In genomic region chr2:107775791-107776190, GRCh38 we compare ENCODE assay signal across 21 cellular contexts. TPM values are rescaled to one million over a fixed set of nuclear protein-coding genes. Genes with fewer than 3 reads are reported as not detected.
DNase-seq lines count a peak whose midpoint lies in the region; TF ChIP-seq lines count a peak whose summit lies in the region.
"Had no signal": no experiment of that assay in that cellular context is flagged by ENCODE, and none has a peak within 500 bp of the region (broad histone marks: within the 10 kb centered on the region; RNA-seq: fewer than 3 reads in every experiment).

No MANE protein-coding gene starts in this region.

- H3K9me3 ChIP-seq in neural cell (ENCODE audit: low read length) (no peaks in the 10 kb centered on the region), stomach (no peaks in the 10 kb centered on the region)
- H3K9me3 ChIP-seq: BLaER1 treated with 17β-estradiol and CSF1 and Interleukin-3, amounts not matched to agents 10 nM and 100 nM; Peyer's patch; SJSA1 had no signal

- DNase-seq in NCI-H1092 treated with DMSO at 0.1 percent for 48 hours (lab: John Stamatoyannopoulos, UW) (peak; percentile 14), NCI-H1092 (lab: John Stamatoyannopoulos, UW) (no peak), DMS79 treated with DMSO at 0.1 percent for 48 hours (lab: John Stamatoyannopoulos, UW) (peak; percentile 53), NCI-H69 (lab: John Stamatoyannopoulos, UW) (peak; percentile 48), glutamatergic neuron (no peak), stomach (no peak)
- DNase-seq: 8988T; CD4-positive, alpha-beta memory T cell; DMS53; H7; IMR-90; NCI-H146; NCI-H2081; NCI-H446 treated with DMSO at 0.1 percent for 48 hours; NCI-H526 treated with DMSO at 0.1 percent for 48 hours; Peyer's patch; T-helper 1 cell had no signal

- peak overlapping the region; percentile 42 for H3K9ac ChIP-seq in neural cell (ENCODE audit: low read length)
- H3K9ac ChIP-seq: BLaER1 treated with 17β-estradiol and CSF1 and Interleukin-3, amounts not matched to agents 10 nM and 100 nM had no signal

- no peak for TF ChIP-seq CTCF in neural cell (IDR thresholded peaks at IDR 0.05; ENCODE audit: poor library complexity, severe bottlenecking)
- TF ChIP-seq CTCF in glutamatergic neuron (IDR thresholded peaks at IDR 0.05; ENCODE audit: partially characterized antibody, unreplicated experiment): no peak
- no peak for TF ChIP-seq CTCF in stomach (IDR thresholded peaks at IDR 0.05)

- H4K20me1 ChIP-seq in neural cell (ENCODE audit: insufficient read depth): no peaks in the 10 kb centered on the region
- H4K20me1 ChIP-seq: BLaER1 treated with 17β-estradiol and CSF1 and Interleukin-3, amounts not matched to agents 10 nM and 100 nM had no signal

- TF ChIP-seq RAD21 in neural cell (conservative IDR thresholded peaks at IDR 0.05): no peak

- no peaks in the 10 kb centered on the region for H3K27me3 ChIP-seq in neural cell (ENCODE audit: insufficient read depth, low read depth, low read length)
- H3K27me3 ChIP-seq in stomach: no peaks in the 10 kb centered on the region
- H3K27me3 ChIP-seq: BLaER1 treated with 17β-estradiol and CSF1 and Interleukin-3, amounts not matched to agents 10 nM and 100 nM; Peyer's patch; SJSA1 had no signal

- H3K4me3 Mint-ChIP-seq in glutamatergic neuron (ENCODE audit: unreplicated experiment): no peak overlapping the region
- H3K4me3 Mint-ChIP-seq: CD4-positive, alpha-beta memory T cell had no signal

- no peaks in the 10 kb centered on the region for H3K27me3 Mint-ChIP-seq in glutamatergic neuron (ENCODE audit: unreplicated experiment)

- no peaks in the 10 kb centered on the region for H3F3A ChIP-seq in neural cell (ENCODE audit: insufficient read depth, low read length, poor library complexity, severe bottlenecking)

- H3K36me3 ChIP-seq in neural cell (ENCODE audit: insufficient read depth, low read length) (no peaks in the 10 kb centered on the region), stomach (no peaks in the 10 kb centered on the region)
- H3K36me3 ChIP-seq: BLaER1 treated with 17β-estradiol and CSF1 and Interleukin-3, amounts not matched to agents 10 nM and 100 nM; Peyer's patch; SJSA1 had no signal

- H3K79me2 ChIP-seq in neural cell (replicated peaks; ENCODE audit: insufficient read depth, low read length): no peaks in the 10 kb centered on the region

- intact Hi-C loops in stomach (cut with DNase I; ENCODE audit: low total_unique reads): no loop called here

- no peak for TF ChIP-seq EP300 in neural cell (conservative IDR thresholded peaks at IDR 0.05; ENCODE audit: poor library complexity, severe bottlenecking)
- TF ChIP-seq EP300 in stomach (IDR thresholded peaks at IDR 0.05): no peak

- H3K27ac ChIP-seq in neural cell (ENCODE audit: low read length) (peak overlapping the region; percentile 83), stomach (no peak overlapping the region)
- H3K27ac ChIP-seq: BLaER1 treated with 17β-estradiol and CSF1 and Interleukin-3, amounts not matched to agents 10 nM and 100 nM; Peyer's patch; SJSA1 had no signal

- H2AFZ ChIP-seq in neural cell (ENCODE audit: low read depth, low read length): no peak overlapping the region

- H3K4me3 ChIP-seq in neural cell (ENCODE audit: low read length) (peak overlapping the region; percentile 21), stomach (no peak overlapping the region)
- H3K4me3 ChIP-seq: BLaER1 treated with 17β-estradiol and CSF1 and Interleukin-3, amounts not matched to agents 10 nM and 100 nM; Peyer's patch; SJSA1 had no signal

- no peak overlapping the region for H3K27ac Mint-ChIP-seq in glutamatergic neuron (ENCODE audit: unreplicated experiment)
- H3K27ac Mint-ChIP-seq: CD4-positive, alpha-beta memory T cell had no signal

- H3K9me3 Mint-ChIP-seq in glutamatergic neuron (ENCODE audit: unreplicated experiment): no peaks in the 10 kb centered on the region

- TF ChIP-seq POLR2A in stomach (IDR thresholded peaks at IDR 0.05): no peak

- no peaks in the 10 kb centered on the region for H3K4me1 ChIP-seq in stomach
- H3K4me1 ChIP-seq: Peyer's patch, SJSA1 had no signal

- no peaks in the 10 kb centered on the region for H3K9me2 ChIP-seq in neural cell (ENCODE audit: insufficient read depth, low read length)

- no peaks in the 10 kb centered on the region for H3K4me1 Mint-ChIP-seq in glutamatergic neuron (ENCODE audit: low read depth, unreplicated experiment)
- H3K4me1 Mint-ChIP-seq: CD4-positive, alpha-beta memory T cell had no signal

- no peaks in the 10 kb centered on the region for H3K36me3 Mint-ChIP-seq in glutamatergic neuron (ENCODE audit: unreplicated experiment)
- H3K36me3 Mint-ChIP-seq: CD4-positive, alpha-beta memory T cell had no signal

- 29 to 45% (median 42%) methylated on average over 1 of the region's 1 CpG for WGBS in stomach, 5 donors

- peak overlapping the region; percentile 32 for H3K4me2 ChIP-seq in neural cell (ENCODE audit: low read length)
- H3K4me2 ChIP-seq: BLaER1 treated with 17β-estradiol and CSF1 and Interleukin-3, amounts not matched to agents 10 nM and 100 nM had no signal

TF ChIP-seq in neural cell, 6 proteins besides CTCF, POLR2A, EP300 and RAD21:
- TF ChIP-seq TAF1 (IDR thresholded peaks at IDR 0.05; ENCODE audit: low read depth) (no peak), POLR2AphosphoS5 (IDR thresholded peaks at IDR 0.05) (no peak)

RNA-seq across cellular contexts. Expression of gene RGPD4, which starts 50.9 kb away (rescaled TPM):
- 0.26 TPM in 1 of 2 replicates, not detected in the other for polyA plus RNA-seq in neural cell
- polyA minus RNA-seq in neural cell: 0.24 TPM in 1 of 2 replicates, not detected in the other
- total RNA-seq in glutamatergic neuron (ENCODE audit: unreplicated experiment): 0.12 TPM
- not detected for total RNA-seq in stomach
- polyA plus RNA-seq in stomach: not detected
- total RNA-seq: H7, IMR-90, M059J, Peyer's patch, SJSA1 had no signal
- polyA plus RNA-seq: IMR-90 had no signal

Comparison
In these comparisons a context has a peak if more than half of its experiments do, and no peak if none do; other contexts are left out.
1. DNase-seq: peak in NCI-H1092 treated with DMSO at 0.1 percent for 48 hours (single experiment), DMS79 treated with DMSO at 0.1 percent for 48 hours (single experiment) and NCI-H69 (single experiment); none in NCI-H1092 (single experiment), glutamatergic neuron (single experiment) and stomach (single experiment).